ENCODE assay signal across 1 cellular context in the genomic region with DNA sequence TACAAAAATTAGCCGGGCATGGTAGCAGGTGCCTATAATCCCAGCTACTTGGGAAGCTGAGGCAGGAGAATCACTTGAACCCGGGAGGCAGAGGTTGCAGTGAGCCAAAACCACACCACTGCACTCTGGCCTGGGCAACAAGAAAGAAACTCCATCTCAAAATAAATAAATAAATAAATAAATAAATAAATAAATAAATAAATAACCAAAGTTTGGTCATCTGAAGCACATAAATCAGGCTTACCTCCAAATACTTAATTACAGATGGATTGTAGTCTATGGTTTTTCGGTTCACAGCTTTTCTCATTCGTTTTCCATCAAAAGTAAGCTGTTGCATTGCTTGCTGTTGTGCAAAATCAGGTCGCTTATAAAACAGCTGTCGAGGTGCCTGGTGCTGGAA.
TF ChIP-seq lines count a peak whose summit lies in the region.

No MANE protein-coding gene starts in this region.

TF ChIP-seq in A549, 52 proteins besides CTCF, POLR2A, EP300 and RAD21:
- peak; percentile 98 for TF ChIP-seq ZC3H11A (IDR thresholded peaks at IDR 0.05)
